ENCODE assay signal across 19 cellular contexts in the genomic region with DNA sequence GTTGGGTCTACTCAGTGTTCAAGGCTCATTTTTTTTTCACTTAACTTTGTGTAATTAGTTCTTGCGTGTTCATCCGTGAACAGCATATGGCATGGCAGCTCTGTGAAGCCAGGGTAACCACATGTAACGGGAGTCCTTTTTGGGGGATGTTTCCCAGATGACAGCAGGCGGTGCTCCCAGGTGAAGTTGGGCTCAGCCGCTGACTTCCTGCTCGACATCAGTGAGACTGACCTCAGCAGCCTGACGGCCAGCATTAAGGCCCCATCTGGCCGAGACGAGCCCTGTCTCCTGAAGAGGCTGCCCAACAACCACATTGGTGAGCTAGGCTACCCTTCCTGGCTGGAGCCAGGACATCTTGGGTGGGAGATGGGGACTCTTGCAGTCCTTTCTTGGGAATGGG.
A peak's percentile ranks its signal among the peaks of the same experiment; 100 is the strongest.
DNase-seq lines count a peak whose midpoint lies in the region; ATAC-seq and TF ChIP-seq lines count a peak whose summit lies in the region.
"Had no signal": no experiment of that assay in that cellular context is flagged by ENCODE, and none has a peak within 500 bp of the region (broad histone marks: within the 10 kb centered on the region; RNA-seq: fewer than 3 reads in every experiment).

No MANE protein-coding gene starts in this region.

- H3K18ac ChIP-seq in neuronal stem cell (ENCODE audit: low read length), result no peak overlapping the region

- H3K4me1 Mint-ChIP-seq in endothelial cell (ENCODE audit: unreplicated experiment), result no peaks in the 10 kb centered on the region
- H3K4me1 Mint-ChIP-seq: B cell; CD4-positive, CD25-positive, alpha-beta regulatory T cell; CD8-positive, alpha-beta memory T cell; GM23338 had no signal

- H3K4me2 ChIP-seq in neuronal stem cell (ENCODE audit: insufficient read depth, low read length, poor library complexity, severe bottlenecking), result no peak overlapping the region
- H3K4me2 ChIP-seq: BLaER1 treated with 17β-estradiol and CSF1 and Interleukin-3, amounts not matched to agents 10 nM and 100 nM; GM23338 had no signal

- DNase-seq in NCI-H1694 treated with DMSO at 0.1 percent for 48 hours (lab: John Stamatoyannopoulos, UW), result peak; percentile 52
- no peak for DNase-seq in endothelial cell (ENCODE audit: low spot score)
- DNase-seq in neuronal stem cell (ENCODE audit: low spot score), result no peak
- DNase-seq in SK-N-DZ (ENCODE audit: low spot score), result no peak
- DNase-seq in activated CD4-positive, alpha-beta T cell treated with anti-CD3 and anti-CD28 coated beads for 48 hours, result no peak
- DNase-seq: 8988T; CD4-positive, CD25-positive, alpha-beta regulatory T cell; CD8-positive, alpha-beta memory T cell; COR-L47; DMS153; DMS79; GDM1; HCEC 1CT had no signal

- no peak overlapping the region for H2AK5ac ChIP-seq in neuronal stem cell (ENCODE audit: low read depth, low read length)

- H4K8ac ChIP-seq in neuronal stem cell (ENCODE audit: low read depth, low read length), result no peak overlapping the region

- H2BK5ac ChIP-seq in neuronal stem cell (ENCODE audit: low read length), result no peak overlapping the region

- H3K14ac ChIP-seq in neuronal stem cell (ENCODE audit: low read length), result no peak overlapping the region

- H2AFZ ChIP-seq in neuronal stem cell (ENCODE audit: low read length), result no peak overlapping the region
- H2AFZ ChIP-seq: GM23338 had no signal

- H3K27ac ChIP-seq in C4-2B (peak overlapping the region; percentile 97), neuronal stem cell (replicated peaks; ENCODE audit: low read length) (no peak overlapping the region)
- H3K27ac ChIP-seq: BLaER1 treated with 17β-estradiol and CSF1 and Interleukin-3, amounts not matched to agents 10 nM and 100 nM had no signal

- no peaks in the 10 kb centered on the region for H3K9me3 ChIP-seq in neuronal stem cell (replicated peaks in 1 of 2; ENCODE audit: control insufficient read depth in 2 of 2, insufficient read depth in 1 of 2, low read depth in 1 of 2, low read length in 2 of 2)
- H3K9me3 ChIP-seq: BLaER1 treated with 17β-estradiol and CSF1 and Interleukin-3, amounts not matched to agents 10 nM and 100 nM had no signal

- H3K23ac ChIP-seq in neuronal stem cell (ENCODE audit: low read depth, low read length, poor library complexity), result peak overlapping the region; percentile 13

- no peak overlapping the region for H3K4me3 ChIP-seq in neuronal stem cell (ENCODE audit: low read length in 2 of 2)
- H3K4me3 ChIP-seq: BLaER1 treated with 17β-estradiol and CSF1 and Interleukin-3, amounts not matched to agents 10 nM and 100 nM; GM23338 had no signal

- H3K9me3 Mint-ChIP-seq in endothelial cell (ENCODE audit: unreplicated experiment), result no peaks in the 10 kb centered on the region
- H3K9me3 Mint-ChIP-seq: CD4-positive, CD25-positive, alpha-beta regulatory T cell; CD8-positive, alpha-beta memory T cell; GM23338 had no signal

- H3K4me3 Mint-ChIP-seq in endothelial cell (ENCODE audit: unreplicated experiment), result peak overlapping the region; percentile 51
- H3K4me3 Mint-ChIP-seq: B cell; CD4-positive, CD25-positive, alpha-beta regulatory T cell; CD8-positive, alpha-beta memory T cell; GM23338 had no signal

- no peaks in the 10 kb centered on the region for H3K79me1 ChIP-seq in neuronal stem cell (ENCODE audit: low read depth, low read length)

- no peak overlapping the region for H2BK120ac ChIP-seq in neuronal stem cell (ENCODE audit: low read depth, low read length)

- no peak overlapping the region for H2BK15ac ChIP-seq in neuronal stem cell (ENCODE audit: low read length)

- peaks cover 2% of the 10 kb centered on the region for H3K27me3 Mint-ChIP-seq in endothelial cell (ENCODE audit: unreplicated experiment)
- H3K27me3 Mint-ChIP-seq: B cell; CD4-positive, CD25-positive, alpha-beta regulatory T cell; CD8-positive, alpha-beta memory T cell had no signal

- H4K91ac ChIP-seq in neuronal stem cell (ENCODE audit: low read depth, low read length, poor library complexity), result no peak overlapping the region

- H3K4ac ChIP-seq in neuronal stem cell (ENCODE audit: low read length), result no peak overlapping the region

- no peak for TF ChIP-seq CTCF in C4-2B (conservative IDR thresholded peaks at IDR 0.05)
- no peak for TF ChIP-seq CTCF in endothelial cell (IDR thresholded peaks at IDR 0.05; ENCODE audit: unreplicated experiment)

- no peak overlapping the region for H2BK12ac ChIP-seq in neuronal stem cell (ENCODE audit: low read length)

- no peak overlapping the region for H3K9ac ChIP-seq in neuronal stem cell (ENCODE audit: low read depth, low read length, poor library complexity)
- H3K9ac ChIP-seq: BLaER1 treated with 17β-estradiol and CSF1 and Interleukin-3, amounts not matched to agents 10 nM and 100 nM had no signal

- no peak overlapping the region for H3K27ac Mint-ChIP-seq in endothelial cell (ENCODE audit: unreplicated experiment)
- H3K27ac Mint-ChIP-seq: B cell; CD4-positive, CD25-positive, alpha-beta regulatory T cell; GM23338 had no signal

- WGBS in neuronal stem cell (ENCODE audit: extremely low coverage in 2 of 2, insufficient read length in 2 of 2, insufficient replicate concordance in 1 of 2), 2 donors, result no CpG with 5 or more reads among the region's 9 CpGs

- H3K36me3 ChIP-seq in neuronal stem cell (replicated peaks in 1 of 2; ENCODE audit: control insufficient read depth in 2 of 2, insufficient read depth in 2 of 2, low read length in 2 of 2), result peaks cover 32 to 49% of the 10 kb centered on the region in 2 donors

- ATAC-seq in GM21367 (IDR thresholded peaks at IDR 0.05; ENCODE audit: unreplicated experiment) (no peak), HG02852 (IDR thresholded peaks at IDR 0.05; ENCODE audit: unreplicated experiment) (no peak)
- ATAC-seq: GM23338 had no signal

- no peaks in the 10 kb centered on the region for H3K27me3 ChIP-seq in neuronal stem cell (ENCODE audit: control insufficient read depth in 3 of 3, insufficient read depth in 3 of 3, low read depth in 1 of 3, low read length in 3 of 3)
- H3K27me3 ChIP-seq: BLaER1 treated with 17β-estradiol and CSF1 and Interleukin-3, amounts not matched to agents 10 nM and 100 nM had no signal

- peaks cover 0 to 5% of the 10 kb centered on the region in 2 donors for H3K4me1 ChIP-seq in neuronal stem cell (ENCODE audit: control insufficient read depth in 2 of 2, insufficient read depth in 1 of 2, low read depth in 1 of 2, low read length in 2 of 2)
- H3K4me1 ChIP-seq: BLaER1 treated with 17β-estradiol and CSF1 and Interleukin-3, amounts not matched to agents 10 nM and 100 nM had no signal

- peaks cover 73% of the 10 kb centered on the region for H3K36me3 Mint-ChIP-seq in endothelial cell (ENCODE audit: low read depth, unreplicated experiment)
